Comparison of ENCODE assay signal across 20 cellular contexts in genomic region chr6:163828038-163828790, GRCh38.
DNase-seq lines count a peak whose midpoint lies in the region; TF ChIP-seq lines count a peak whose summit lies in the region.
"Had no signal": no experiment of that assay in that cellular context is flagged by ENCODE, and none has a peak within 500 bp of the region (broad histone marks: within the 10 kb centered on the region; RNA-seq: fewer than 3 reads in every experiment).

No MANE protein-coding gene starts in this region.

- H3K27me3 ChIP-seq in BE2C: no peaks in the 10 kb centered on the region
- H3K27me3 ChIP-seq in neural progenitor cell: no peaks in the 10 kb centered on the region
- H3K27me3 ChIP-seq: breast epithelium had no signal

- H3K36me3 ChIP-seq in BE2C (no peaks in the 10 kb centered on the region), neural progenitor cell (no peaks in the 10 kb centered on the region)
- H3K36me3 ChIP-seq: breast epithelium had no signal

- no peaks in the 10 kb centered on the region for H3K79me2 ChIP-seq in neural progenitor cell (ENCODE audit: low read depth)

- no peak overlapping the region for H3K9ac ChIP-seq in neural progenitor cell

- DNase-seq in BE2C (peak; percentile 33), NCI-H82 (lab: John Stamatoyannopoulos, UW) (peak; percentile 88), glomerular visceral epithelial cell (ENCODE audit: extremely low spot score) (peak; percentile 24), neural progenitor cell (ENCODE audit: low spot score) (peak; percentile 31), inferior parietal cortex (ENCODE audit: extremely low spot score) (no peak)
- DNase-seq in stimulated activated CD4-positive, alpha-beta T cell treated with anti-CD3 and anti-CD28 coated beads, Interleukin-2, amount 100 ng/mL, for 24 hours: no peak
- DNase-seq in NK-92 treated with Interleukin-12 subunit alpha and Interleukin-12 subunit beta, amount 100 ng/mL, for 24 hours (lab: John Stamatoyannopoulos, UW): no peak
- no peak for DNase-seq in T-helper 2 cell treated with Interferon-gamma antibody and Interleukin-4, amounts not matched to agents 5 μg/mL and 100 μg/mL, for 36 hours (ENCODE audit: low spot score)
- DNase-seq: activated CD4-positive, alpha-beta memory T cell treated with anti-CD3 and anti-CD28 coated beads for 36 hours; activated T-cell treated with anti-CD3 and anti-CD28 coated beads, Interleukin-2, amount 50 U/mL, for 48 hours; CD4-positive, alpha-beta T cell; dermis blood vessel endothelial cell; natural killer cell; NCI-H1694; SIG-M5; stimulated activated CD4-positive, alpha-beta T cell treated with anti-CD3 and anti-CD28 coated beads, Interleukin-15, amount 100 ng/mL, for 24 hours had no signal

- peak overlapping the region; percentile 65 for H3K27ac Mint-ChIP-seq in neural progenitor cell
- no peak overlapping the region for H3K27ac Mint-ChIP-seq in T-helper 2 cell treated with Interferon-gamma antibody and Interleukin-4, amounts not matched to agents 5 μg/mL and 100 μg/mL, for 36 hours
- H3K27ac Mint-ChIP-seq: activated CD4-positive, alpha-beta memory T cell treated with anti-CD3 and anti-CD28 coated beads for 36 hours; activated naive CD8-positive, alpha-beta T cell; CD4-positive, alpha-beta T cell; natural killer cell; stimulated activated naive CD8-positive, alpha-beta T cell treated with anti-CD3 and anti-CD28 coated beads, Interleukin-15, Interleukin-2, amounts not matched to agents 100 ng/mL and 50 ng/mL, for 24 hours had no signal

- H2AFZ ChIP-seq in neural progenitor cell (replicated peaks): no peak overlapping the region

- peaks cover 14% of the 10 kb centered on the region for H3K4me1 ChIP-seq in BE2C
- H3K4me1 ChIP-seq in neural progenitor cell: peaks cover 14% of the 10 kb centered on the region
- H3K4me1 ChIP-seq: breast epithelium had no signal

- H3K4me1 Mint-ChIP-seq in neural progenitor cell: peaks cover 30% of the 10 kb centered on the region
- no peaks in the 10 kb centered on the region for H3K4me1 Mint-ChIP-seq in T-helper 2 cell treated with Interferon-gamma antibody and Interleukin-4, amounts not matched to agents 5 μg/mL and 100 μg/mL, for 36 hours (ENCODE audit: low read depth)

- no peak overlapping the region for H3K4me3 Mint-ChIP-seq in neural progenitor cell
- H3K4me3 Mint-ChIP-seq in T-helper 2 cell treated with Interferon-gamma antibody and Interleukin-4, amounts not matched to agents 5 μg/mL and 100 μg/mL, for 36 hours: no peak overlapping the region
- H3K4me3 Mint-ChIP-seq: activated CD4-positive, alpha-beta memory T cell treated with anti-CD3 and anti-CD28 coated beads for 36 hours; activated naive CD8-positive, alpha-beta T cell; CD4-positive, alpha-beta T cell; natural killer cell; stimulated activated naive CD8-positive, alpha-beta T cell treated with anti-CD3 and anti-CD28 coated beads, Interleukin-15, Interleukin-2, amounts not matched to agents 100 ng/mL and 50 ng/mL, for 24 hours had no signal

- TF ChIP-seq CTCF in BE2C (IDR thresholded peaks at IDR 0.05; ENCODE audit: low read depth, low read length): no peak
- no peak for TF ChIP-seq CTCF in neural progenitor cell (IDR thresholded peaks at IDR 0.05)

- H3K4me3 ChIP-seq in BE2C (ENCODE audit: low read depth, low read length): no peak overlapping the region
- H3K4me3 ChIP-seq in neural progenitor cell: no peak overlapping the region
- H3K4me3 ChIP-seq: breast epithelium had no signal

- peaks cover 2% of the 10 kb centered on the region for H3K36me3 Mint-ChIP-seq in neural progenitor cell
- H3K36me3 Mint-ChIP-seq in T-helper 2 cell treated with Interferon-gamma antibody and Interleukin-4, amounts not matched to agents 5 μg/mL and 100 μg/mL, for 36 hours (ENCODE audit: low read depth): no peaks in the 10 kb centered on the region
- H3K36me3 Mint-ChIP-seq: activated CD4-positive, alpha-beta memory T cell treated with anti-CD3 and anti-CD28 coated beads for 36 hours; activated naive CD8-positive, alpha-beta T cell; natural killer cell had no signal

- peaks cover 10% of the 10 kb centered on the region for H3K27me3 Mint-ChIP-seq in neural progenitor cell (ENCODE audit: insufficient read depth, low read depth)
- H3K27me3 Mint-ChIP-seq in T-helper 2 cell treated with Interferon-gamma antibody and Interleukin-4, amounts not matched to agents 5 μg/mL and 100 μg/mL, for 36 hours (ENCODE audit: low read depth): no peaks in the 10 kb centered on the region

- H4K20me1 ChIP-seq in neural progenitor cell (ENCODE audit: low read depth): no peaks in the 10 kb centered on the region

- peaks cover 3% of the 10 kb centered on the region for H3K9me3 Mint-ChIP-seq in neural progenitor cell
- no peaks in the 10 kb centered on the region for H3K9me3 Mint-ChIP-seq in T-helper 2 cell treated with Interferon-gamma antibody and Interleukin-4, amounts not matched to agents 5 μg/mL and 100 μg/mL, for 36 hours
- H3K9me3 Mint-ChIP-seq: activated CD4-positive, alpha-beta memory T cell treated with anti-CD3 and anti-CD28 coated beads for 36 hours; CD4-positive, alpha-beta T cell; natural killer cell; stimulated activated naive CD8-positive, alpha-beta T cell treated with anti-CD3 and anti-CD28 coated beads, Interleukin-15, Interleukin-2, amounts not matched to agents 100 ng/mL and 50 ng/mL, for 24 hours had no signal

- H3K4me2 ChIP-seq in neural progenitor cell: peak overlapping the region; percentile 37

- no peak overlapping the region for H3K27ac ChIP-seq in neural progenitor cell
- H3K27ac ChIP-seq: breast epithelium, VCaP had no signal

- no peaks in the 10 kb centered on the region for H3K9me3 ChIP-seq in BE2C
- no peaks in the 10 kb centered on the region for H3K9me3 ChIP-seq in neural progenitor cell (ENCODE audit: low read depth)
- H3K9me3 ChIP-seq: breast epithelium had no signal

- peaks cover 5% of the 10 kb centered on the region for H3F3A ChIP-seq in neural progenitor cell (ENCODE audit: low read depth)

Comparison
In these comparisons a context has a peak if more than half of its experiments do, and no peak if none do; other contexts are left out.
1. DNase-seq: peak in BE2C (single experiment), NCI-H82 (single experiment), glomerular visceral epithelial cell (single experiment) and neural progenitor cell (single experiment); none in stimulated activated CD4-positive, alpha-beta T cell treated with anti-CD3 and anti-CD28 coated beads, Interleukin-2, amount 100 ng/mL, for 24 hours (0 of 2), inferior parietal cortex (single experiment), NK-92 treated with Interleukin-12 subunit alpha and Interleukin-12 subunit beta, amount 100 ng/mL, for 24 hours (single experiment) and T-helper 2 cell treated with Interferon-gamma antibody and Interleukin-4, amounts not matched to agents 5 μg/mL and 100 μg/mL, for 36 hours (single experiment).